Comparison of ENCODE assay signal across 14 cellular contexts in the genomic region with DNA sequence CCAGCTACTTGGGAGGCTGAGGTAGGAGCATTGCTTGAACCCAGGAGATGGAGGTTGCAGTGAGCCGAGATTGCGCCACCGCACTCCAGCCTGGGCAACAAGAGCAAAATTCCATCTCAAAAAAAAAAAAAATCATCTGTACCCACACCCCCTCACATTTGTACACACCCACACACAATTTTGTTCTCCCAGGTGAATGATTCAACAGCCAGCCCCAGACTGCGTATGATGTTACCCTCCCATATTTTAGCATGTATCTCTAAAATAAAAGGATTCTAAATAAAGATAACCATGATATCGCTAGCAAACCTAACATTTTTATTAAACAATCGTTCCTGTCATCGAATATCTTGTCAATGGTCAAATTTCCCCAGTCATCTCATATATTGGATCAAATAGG.
DNase-seq lines count a peak whose midpoint lies in the region; ATAC-seq and TF ChIP-seq lines count a peak whose summit lies in the region.
"Had no signal": no experiment of that assay in that cellular context is flagged by ENCODE, and none has a peak within 500 bp of the region (broad histone marks: within the 10 kb centered on the region; RNA-seq: fewer than 3 reads in every experiment).

No MANE protein-coding gene starts in this region.

- H3F3A ChIP-seq in SU-DHL-6 (ENCODE audit: insufficient read depth) (peaks cover 16% of the 10 kb centered on the region), PC-3 (ENCODE audit: low read length, unreplicated experiment) (no peaks in the 10 kb centered on the region)

- H3K27ac Mint-ChIP-seq in mesothelial cell of epicardium: peak overlapping the region; percentile 18
- H3K27ac Mint-ChIP-seq: GM23338, H9, IgD-negative memory B cell had no signal

- H3K9me2 ChIP-seq in SU-DHL-6 (replicated peaks; ENCODE audit: insufficient read depth, low read length) (no peaks in the 10 kb centered on the region), PC-3 (replicated peaks; ENCODE audit: low read length) (no peaks in the 10 kb centered on the region)

- DNase-seq in HL-60 (ENCODE audit: low read depth in 1 of 2, low spot score in 1 of 2) (no peak), mesothelial cell of epicardium (ENCODE audit: low spot score in 2 of 2, unreplicated experiment in 2 of 2) (no peak), PC-3 (no peak), A172 (ENCODE audit: low spot score) (no peak), omental fat pad (ENCODE audit: low spot score) (no peak), NCI-H2227 treated with DMSO at 0.1 percent for 48 hours (lab: John Stamatoyannopoulos, UW) (no peak)
- DNase-seq: BE2C, DMS53, H9 had no signal

- no peaks in the 10 kb centered on the region for H3K27me3 ChIP-seq in BLaER1 treated with 17β-estradiol and CSF1 and Interleukin-3, amounts not matched to agents 10 nM and 100 nM
- H3K27me3 ChIP-seq in HL-60 (ENCODE audit: insufficient read depth, poor library complexity, severe bottlenecking): no peaks in the 10 kb centered on the region
- H3K27me3 ChIP-seq in SU-DHL-6 (ENCODE audit: low read length): no peaks in the 10 kb centered on the region
- H3K27me3 ChIP-seq in PC-3 (ENCODE audit: low read length): no peaks in the 10 kb centered on the region
- H3K27me3 ChIP-seq: BE2C had no signal

- ATAC-seq in PC-3 (no peak), omental fat pad (ENCODE audit: low FRiP score) (no peak)
- ATAC-seq: A549, GM23338 had no signal

- H3K9ac ChIP-seq in BLaER1 treated with 17β-estradiol and CSF1 and Interleukin-3, amounts not matched to agents 10 nM and 100 nM: peak overlapping the region in 6 of 11 experiments; percentile 53 to 76 (median 64); a peak in 10 of 22 replicates
- H3K9ac ChIP-seq in SU-DHL-6 (ENCODE audit: low read length) (no peak overlapping the region), PC-3 (ENCODE audit: low read length) (no peak overlapping the region)

- no peak overlapping the region for H2AFZ ChIP-seq in SU-DHL-6 (ENCODE audit: low read depth, low read length, severe bottlenecking)
- no peak overlapping the region for H2AFZ ChIP-seq in PC-3 (ENCODE audit: low read length)
- H2AFZ ChIP-seq: GM23338 had no signal

- peak overlapping the region; percentile 78 to 93 (median 87); a peak in 21 of 22 replicates for H3K4me2 ChIP-seq in BLaER1 treated with 17β-estradiol and CSF1 and Interleukin-3, amounts not matched to agents 10 nM and 100 nM
- peak overlapping the region; percentile 38 for H3K4me2 ChIP-seq in SU-DHL-6 (ENCODE audit: low read depth, low read length, poor library complexity, severe bottlenecking)
- no peak overlapping the region for H3K4me2 ChIP-seq in PC-3 (ENCODE audit: low read length)
- H3K4me2 ChIP-seq: A549, GM23338 had no signal

- H3K4me1 ChIP-seq in BLaER1 treated with 17β-estradiol and CSF1 and Interleukin-3, amounts not matched to agents 10 nM and 100 nM: peaks cover 27 to 75% (median 68%) of the 10 kb centered on the region in 10 experiments
- no peaks in the 10 kb centered on the region for H3K4me1 ChIP-seq in PC-3 (ENCODE audit: insufficient read depth, low read length)
- H3K4me1 ChIP-seq: A549, BE2C had no signal

- intact Hi-C loops in PC-3 (cut with micrococcal nuclease): no loop called here

- peaks cover 8 to 19% (median 14%) of the 10 kb centered on the region in 11 experiments; a peak in 21 of 22 replicates for H3K9me3 ChIP-seq in BLaER1 treated with 17β-estradiol and CSF1 and Interleukin-3, amounts not matched to agents 10 nM and 100 nM (replicated peaks in 1 of 11)
- H3K9me3 ChIP-seq in SU-DHL-6 (ENCODE audit: insufficient read depth, low read length) (peaks cover 5% of the 10 kb centered on the region; the same call in 1 of the 2 replicates), PC-3 (ENCODE audit: low read length) (no peaks in the 10 kb centered on the region)
- H3K9me3 ChIP-seq: A549, BE2C had no signal

- H3K36me3 Mint-ChIP-seq in mesothelial cell of epicardium: peaks cover 1% of the 10 kb centered on the region
- H3K36me3 Mint-ChIP-seq: IgD-negative memory B cell had no signal

- TF ChIP-seq CTCF in HL-60 (IDR thresholded peaks at IDR 0.05; ENCODE audit: insufficient read depth, low read length) (no peak), SU-DHL-6 (IDR thresholded peaks at IDR 0.05; ENCODE audit: insufficient read depth, low read length, poor library complexity, severe bottlenecking) (no peak), mesothelial cell of epicardium (IDR thresholded peaks at IDR 0.05; ENCODE audit: unreplicated experiment) (no peak), PC-3 (conservative IDR thresholded peaks at IDR 0.05; ENCODE audit: low read depth, low read length) (no peak), omental fat pad (IDR thresholded peaks at IDR 0.05) (no peak)

- no peaks in the 10 kb centered on the region for H3K36me3 ChIP-seq in BLaER1 treated with 17β-estradiol and CSF1 and Interleukin-3, amounts not matched to agents 10 nM and 100 nM
- H3K36me3 ChIP-seq in SU-DHL-6 (ENCODE audit: low read length): no peaks in the 10 kb centered on the region
- H3K36me3 ChIP-seq in PC-3 (ENCODE audit: low read depth, low read length): no peaks in the 10 kb centered on the region
- H3K36me3 ChIP-seq: BE2C had no signal

- no peaks in the 10 kb centered on the region for H3K27me3 Mint-ChIP-seq in mesothelial cell of epicardium (ENCODE audit: low read depth)

- H3K4me3 Mint-ChIP-seq in mesothelial cell of epicardium: no peak overlapping the region
- H3K4me3 Mint-ChIP-seq: GM23338, H9, IgD-negative memory B cell had no signal

- H4K20me1 ChIP-seq in BLaER1 treated with 17β-estradiol and CSF1 and Interleukin-3, amounts not matched to agents 10 nM and 100 nM: no peaks in the 10 kb centered on the region
- H4K20me1 ChIP-seq in SU-DHL-6 (ENCODE audit: low read depth, low read length) (no peaks in the 10 kb centered on the region), PC-3 (ENCODE audit: low read length) (no peaks in the 10 kb centered on the region)

- H3K27ac ChIP-seq in BLaER1 treated with 17β-estradiol and CSF1 and Interleukin-3, amounts not matched to agents 10 nM and 100 nM: peak overlapping the region in 9 of 11 experiments; percentile 65 to 85 (median 78); a peak in 17 of 22 replicates
- H3K27ac ChIP-seq in HL-60 (replicated peaks) (peak overlapping the region; percentile 67), SU-DHL-6 (ENCODE audit: low read depth, low read length) (peak overlapping the region; percentile 83), PC-3 (ENCODE audit: low read length) (no peak overlapping the region)
- H3K27ac ChIP-seq: A549 had no signal

- H3K79me2 ChIP-seq in SU-DHL-6 (ENCODE audit: insufficient read depth, low read length) (no peaks in the 10 kb centered on the region), PC-3 (ENCODE audit: low read length) (no peaks in the 10 kb centered on the region)

- no peak overlapping the region for H3K4me3 ChIP-seq in BLaER1 treated with 17β-estradiol and CSF1 and Interleukin-3, amounts not matched to agents 10 nM and 100 nM
- H3K4me3 ChIP-seq in HL-60 (replicated peaks; ENCODE audit: insufficient read depth, low read length): no peak overlapping the region
- no peak overlapping the region for H3K4me3 ChIP-seq in SU-DHL-6 (ENCODE audit: insufficient read depth, low read length, poor library complexity, severe bottlenecking)
- H3K4me3 ChIP-seq in PC-3 (ENCODE audit: low read length): no peak overlapping the region
- H3K4me3 ChIP-seq: A549, GM23338 had no signal

- POLR2A ChIA-PET in PC-3 (lab: Charles Lee; ENCODE audit: unreplicated experiment): no interaction called here

- peaks cover 9% of the 10 kb centered on the region for H3K4me1 Mint-ChIP-seq in mesothelial cell of epicardium
- H3K4me1 Mint-ChIP-seq: GM23338, H9 had no signal

- H3K9me3 Mint-ChIP-seq in mesothelial cell of epicardium: peaks cover 17% of the 10 kb centered on the region

- no TSS peak for BruUV-seq in PC-3 (replicated peaks; lab: Mats Ljungman, UMichigan)

- CTCF ChIA-PET in PC-3 (lab: Charles Lee): no interaction called here

Comparison
In these comparisons a context has a peak if more than half of its experiments do, and no peak if none do; other contexts are left out.
1. H3K9ac ChIP-seq: peak in BLaER1 treated with 17β-estradiol and CSF1 and Interleukin-3, amounts not matched to agents 10 nM and 100 nM (6 of 11); none in SU-DHL-6 (single experiment) and PC-3 (single experiment).